Comparison of ENCODE assay signal across 2 cellular contexts in genomic region chr19:17948474-17948966, GRCh38.
TF ChIP-seq lines count a peak whose summit lies in the region.

No MANE protein-coding gene starts in this region.

TF ChIP-seq in GM23338, 12 proteins besides CTCF, POLR2A, EP300 and RAD21:
- TF ChIP-seq REST (IDR thresholded peaks at IDR 0.05; ENCODE audit: unreplicated experiment): no peak
- TF ChIP-seq JUNB (IDR thresholded peaks at IDR 0.05; ENCODE audit: unreplicated experiment): no peak
- no peak for TF ChIP-seq STAT1 (IDR thresholded peaks at IDR 0.05; ENCODE audit: unreplicated experiment)
- no peak for TF ChIP-seq NANOG (IDR thresholded peaks at IDR 0.05; ENCODE audit: borderline replicate concordance)
- TF ChIP-seq POLR2AphosphoS5 (IDR thresholded peaks at IDR 0.05; ENCODE audit: low read depth): no peak
- no peak for TF ChIP-seq ZNF331 (CRISPR knock-in tag; IDR thresholded peaks at IDR 0.05; ENCODE audit: low read depth)

TF ChIP-seq in HepG2, 621 proteins besides CTCF, POLR2A, EP300 and RAD21:
- TF ChIP-seq NFKB2 (CRISPR knock-in tag; IDR thresholded peaks at IDR 0.05; ENCODE audit: borderline replicate concordance) (no peak), ZNF781 (CRISPR knock-in tag; IDR thresholded peaks at IDR 0.05; ENCODE audit: borderline replicate concordance, not compliant biosample characterization) (no peak), HMGA1 (CRISPR knock-in tag; conservative IDR thresholded peaks at IDR 0.05) (no peak), ZFP90 (CRISPR knock-in tag; IDR thresholded peaks at IDR 0.05; ENCODE audit: borderline replicate concordance) (no peak), SKIL (CRISPR knock-in tag; IDR thresholded peaks at IDR 0.05; ENCODE audit: borderline replicate concordance) (no peak), ZNF44 (CRISPR knock-in tag; IDR thresholded peaks at IDR 0.05) (no peak), ZBTB1 (CRISPR knock-in tag; IDR thresholded peaks at IDR 0.05; ENCODE audit: borderline replicate concordance) (no peak), ZSCAN12 (CRISPR knock-in tag; IDR thresholded peaks at IDR 0.05) (no peak), ZNF430 (CRISPR knock-in tag; IDR thresholded peaks at IDR 0.05) (no peak), ZNF800 (CRISPR knock-in tag; IDR thresholded peaks at IDR 0.05) (no peak), U2AF2 (IDR thresholded peaks at IDR 0.05; ENCODE audit: low read depth, low read length) (no peak), NFYB (CRISPR knock-in tag; IDR thresholded peaks at IDR 0.05) (no peak), ZSCAN5A (CRISPR knock-in tag; IDR thresholded peaks at IDR 0.05; ENCODE audit: borderline replicate concordance) (no peak), GFI1 (CRISPR knock-in tag; IDR thresholded peaks at IDR 0.05; ENCODE audit: borderline replicate concordance) (no peak), ZNF282 (IDR thresholded peaks at IDR 0.05; ENCODE audit: partially characterized antibody) (no peak), CC2D1A (CRISPR knock-in tag; IDR thresholded peaks at IDR 0.05) (no peak), CEBPZ (IDR thresholded peaks at IDR 0.05; ENCODE audit: low read length) (no peak), FOXO4 (CRISPR knock-in tag; conservative IDR thresholded peaks at IDR 0.05) (no peak)
